In the genomic region with DNA sequence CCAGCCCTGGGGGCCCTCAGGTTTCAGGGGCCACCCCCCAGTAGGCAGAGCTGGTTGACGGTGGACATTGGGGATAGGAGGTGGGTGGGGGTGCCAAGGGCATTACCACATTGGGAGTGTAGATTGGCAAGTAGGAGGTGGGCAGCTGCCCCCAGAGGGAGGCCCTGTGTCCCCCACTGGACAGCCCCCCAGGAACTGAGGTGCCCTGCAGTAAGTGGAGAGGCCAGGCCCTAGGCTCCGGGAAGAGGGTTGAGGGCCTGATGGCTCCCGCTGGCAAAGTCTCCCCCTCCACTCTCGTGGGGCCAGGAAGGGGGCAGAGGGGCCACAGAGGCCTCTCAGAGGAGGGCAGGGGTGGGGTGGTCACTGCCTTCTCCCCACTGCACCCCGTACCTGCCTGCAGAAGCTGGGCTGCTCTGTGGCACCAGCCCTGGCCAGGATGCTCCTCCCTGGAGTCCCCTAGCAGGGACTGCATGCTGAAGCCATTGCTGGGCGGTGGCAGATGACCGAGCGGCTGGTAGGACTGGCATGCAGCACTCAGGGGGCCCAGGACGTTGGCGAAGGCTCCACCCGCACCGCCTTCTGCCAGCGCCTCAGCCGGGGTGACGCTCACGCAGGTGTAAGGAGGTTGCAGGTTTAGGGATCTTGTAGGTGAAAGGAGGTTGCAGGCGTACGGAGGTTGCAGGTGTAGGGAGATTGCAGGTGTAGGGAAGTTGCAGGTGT, we compare ENCODE assay signal across 18 cellular contexts.
DNase-seq lines count a peak whose midpoint lies in the region; ATAC-seq, FAIRE-seq and TF ChIP-seq lines count a peak whose summit lies in the region.
"Had no signal": no experiment of that assay in that cellular context is flagged by ENCODE, and none has a peak within 500 bp of the region (broad histone marks: within the 10 kb centered on the region; RNA-seq: fewer than 3 reads in every experiment).

No MANE protein-coding gene starts in this region.

- FAIRE-seq in GM12891 (lab: Jason Lieb, UNC) (no peak), kidney (lab: Jason Lieb, UNC) (no peak), small intestine (lab: Jason Lieb, UNC) (no peak)
- FAIRE-seq: D721Med, endothelial cell of umbilical vein had no signal

- TF ChIP-seq CTCF in Peyer's patch (IDR thresholded peaks at IDR 0.05) (no peak), kidney (IDR thresholded peaks at IDR 0.05; ENCODE audit: borderline replicate concordance, extremely low read depth, insufficient read depth) (no peak)

- peak overlapping the region in 2 of 4 donors; percentile 41 to 43 for H3K4me3 ChIP-seq in Peyer's patch
- H3K4me3 ChIP-seq in kidney (ENCODE audit: low read length in 2 of 2), result peak overlapping the region in 1 of 2 donors; percentile 35
- peak overlapping the region in 1 of 2 donors; percentile 42 for H3K4me3 ChIP-seq in small intestine (ENCODE audit: low read depth in 1 of 2, low read length in 2 of 2)
- H3K4me3 ChIP-seq: psoas muscle, thyroid gland had no signal

- H3K27me3 ChIP-seq in Peyer's patch, result no peaks in the 10 kb centered on the region
- no peaks in the 10 kb centered on the region for H3K27me3 ChIP-seq in small intestine (ENCODE audit: control insufficient read depth in 2 of 2, insufficient read depth in 2 of 2, low read length in 2 of 2)
- H3K27me3 ChIP-seq: thyroid gland had no signal

- H3K9me3 ChIP-seq in Peyer's patch, result no peaks in the 10 kb centered on the region
- no peaks in the 10 kb centered on the region for H3K9me3 ChIP-seq in kidney (ENCODE audit: control insufficient read depth in 1 of 2, low read length in 2 of 2)
- H3K9me3 ChIP-seq in small intestine (ENCODE audit: control insufficient read depth, low read depth), result no peaks in the 10 kb centered on the region
- H3K9me3 ChIP-seq: psoas muscle, thyroid gland had no signal

- H3K27ac ChIP-seq in Peyer's patch (peak overlapping the region in 3 of 4 donors; percentile 66 to 92 (median 73)), kidney (ENCODE audit: low read depth in 2 of 2, low read length in 2 of 2) (no peak overlapping the region), small intestine (ENCODE audit: low read depth in 1 of 2, low read length in 1 of 2) (peak overlapping the region in 1 of 2 donors; percentile 85)
- H3K27ac ChIP-seq: psoas muscle, thyroid gland had no signal

- H3K9ac ChIP-seq in kidney (ENCODE audit: low read length in 2 of 2), result no peak overlapping the region

- no peak for TF ChIP-seq POLR2A in GM12891 (IDR thresholded peaks at IDR 0.05; ENCODE audit: low read depth, low read length)
- no peak for TF ChIP-seq POLR2A in Peyer's patch (IDR thresholded peaks at IDR 0.05)

- DNase-seq in GM12891 (ENCODE audit: insufficient read length, low spot score) (no peak), Peyer's patch (no peak), kidney (peak; percentile 71), small intestine (peak; percentile 13), NOMO-1 (lab: John Stamatoyannopoulos, UW; ENCODE audit: unreplicated experiment in 2 of 2) (no peak), AG08395 (ENCODE audit: low spot score) (no peak)
- DNase-seq: activated CD4-positive, alpha-beta T cell treated with anti-CD3 and anti-CD28 coated beads, Interleukin-2, amount 50 U/mL, for 4 hours; NCI-H1092 treated with DMSO at 0.1 percent for 48 hours; NCI-H2081; NCI-H446 treated with DMSO at 0.1 percent for 48 hours; NK-92 treated with Interleukin-12 subunit alpha and Interleukin-12 subunit beta, amount 100 ng/mL, for 24 hours; psoas muscle; RPMI8226; SW 1271; thyroid gland had no signal

- H3K4me1 ChIP-seq in Peyer's patch (peaks cover 0 to 6% (median 0%) of the 10 kb centered on the region in 4 donors), kidney (ENCODE audit: control insufficient read depth in 1 of 2, insufficient read depth in 1 of 2, low read depth in 1 of 2, low read length in 2 of 2) (peaks cover 0 to 11% of the 10 kb centered on the region in 2 donors), small intestine (ENCODE audit: control insufficient read depth in 2 of 2, insufficient read depth in 1 of 2, low read depth in 1 of 2, low read length in 1 of 2) (no peaks in the 10 kb centered on the region)
- H3K4me1 ChIP-seq: psoas muscle, thyroid gland had no signal

- WGBS in small intestine, 3 donors, result 65 to 90% (median 72%) methylated on average over 18 of the region's 18 CpGs

- ATAC-seq in SK-N-SH treated with all-trans-retinoic acid at 6 μM for 48 hours, result no peak

- intact Hi-C loops in kidney (cut with DNase I), result no loop called here

- H3K36me3 ChIP-seq in Peyer's patch (peaks cover 0 to 76% (median 0%) of the 10 kb centered on the region in 3 donors), kidney (ENCODE audit: control insufficient read depth in 1 of 2, insufficient read depth in 2 of 2, low read length in 2 of 2) (peaks cover 14 to 38% of the 10 kb centered on the region in 2 donors), small intestine (ENCODE audit: control insufficient read depth in 2 of 2, insufficient read depth in 2 of 2, low read length in 2 of 2) (peaks cover 12% of the 10 kb centered on the region in 2 donors)

TF ChIP-seq in GM12891, 5 proteins besides CTCF, POLR2A, EP300 and RAD21:
- no peak for TF ChIP-seq SPI1 (IDR thresholded peaks at IDR 0.05; ENCODE audit: low read depth, low read length)
- TF ChIP-seq POU2F2 (IDR thresholded peaks at IDR 0.05; ENCODE audit: low read depth, low read length), result no peak
- TF ChIP-seq POLR2AphosphoS5 (IDR thresholded peaks at IDR 0.05; ENCODE audit: low read depth, low read length), result peak; percentile 26; the same call in 1 of the 2 replicates
- no peak for TF ChIP-seq TAF1 (IDR thresholded peaks at IDR 0.05; ENCODE audit: low read depth, low read length)
- TF ChIP-seq PAX5 (IDR thresholded peaks at IDR 0.05; ENCODE audit: insufficient read depth, low read length, severe bottlenecking), result no peak

TF ChIP-seq in SK-N-SH treated with all-trans-retinoic acid at 6 μM for 48 hours, 23 proteins besides CTCF, POLR2A, EP300 and RAD21:
- no peak for TF ChIP-seq OSR1 (CRISPR knock-in tag; IDR thresholded peaks at IDR 0.05)
- no peak for TF ChIP-seq ZC3H10 (CRISPR knock-in tag; IDR thresholded peaks at IDR 0.05)
- no peak for TF ChIP-seq ZFP3 (CRISPR knock-in tag; IDR thresholded peaks at IDR 0.05)
- TF ChIP-seq ZFP30 (CRISPR knock-in tag; IDR thresholded peaks at IDR 0.05), result no peak
- TF ChIP-seq, protein P1, sequence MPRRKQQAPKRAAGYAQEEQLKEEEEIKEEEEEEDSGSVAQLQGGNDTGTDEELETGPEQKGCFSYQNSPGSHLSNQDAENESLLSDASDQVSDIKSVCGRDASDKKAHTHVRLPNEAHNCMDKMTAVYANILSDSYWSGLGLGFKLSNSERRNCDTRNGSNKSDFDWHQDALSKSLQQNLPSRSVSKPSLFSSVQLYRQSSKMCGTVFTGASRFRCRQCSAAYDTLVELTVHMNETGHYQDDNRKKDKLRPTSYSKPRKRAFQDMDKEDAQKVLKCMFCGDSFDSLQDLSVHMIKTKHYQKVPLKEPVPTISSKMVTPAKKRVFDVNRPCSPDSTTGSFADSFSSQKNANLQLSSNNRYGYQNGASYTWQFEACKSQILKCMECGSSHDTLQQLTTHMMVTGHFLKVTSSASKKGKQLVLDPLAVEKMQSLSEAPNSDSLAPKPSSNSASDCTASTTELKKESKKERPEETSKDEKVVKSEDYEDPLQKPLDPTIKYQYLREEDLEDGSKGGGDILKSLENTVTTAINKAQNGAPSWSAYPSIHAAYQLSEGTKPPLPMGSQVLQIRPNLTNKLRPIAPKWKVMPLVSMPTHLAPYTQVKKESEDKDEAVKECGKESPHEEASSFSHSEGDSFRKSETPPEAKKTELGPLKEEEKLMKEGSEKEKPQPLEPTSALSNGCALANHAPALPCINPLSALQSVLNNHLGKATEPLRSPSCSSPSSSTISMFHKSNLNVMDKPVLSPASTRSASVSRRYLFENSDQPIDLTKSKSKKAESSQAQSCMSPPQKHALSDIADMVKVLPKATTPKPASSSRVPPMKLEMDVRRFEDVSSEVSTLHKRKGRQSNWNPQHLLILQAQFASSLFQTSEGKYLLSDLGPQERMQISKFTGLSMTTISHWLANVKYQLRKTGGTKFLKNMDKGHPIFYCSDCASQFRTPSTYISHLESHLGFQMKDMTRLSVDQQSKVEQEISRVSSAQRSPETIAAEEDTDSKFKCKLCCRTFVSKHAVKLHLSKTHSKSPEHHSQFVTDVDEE (CRISPR knock-in tag; IDR thresholded peaks at IDR 0.05), result no peak
- TF ChIP-seq PPARA (CRISPR knock-in tag; IDR thresholded peaks at IDR 0.05; ENCODE audit: borderline replicate concordance), result no peak
- TF ChIP-seq RARB (CRISPR knock-in tag; IDR thresholded peaks at IDR 0.05), result no peak
- TF ChIP-seq, protein P2, sequence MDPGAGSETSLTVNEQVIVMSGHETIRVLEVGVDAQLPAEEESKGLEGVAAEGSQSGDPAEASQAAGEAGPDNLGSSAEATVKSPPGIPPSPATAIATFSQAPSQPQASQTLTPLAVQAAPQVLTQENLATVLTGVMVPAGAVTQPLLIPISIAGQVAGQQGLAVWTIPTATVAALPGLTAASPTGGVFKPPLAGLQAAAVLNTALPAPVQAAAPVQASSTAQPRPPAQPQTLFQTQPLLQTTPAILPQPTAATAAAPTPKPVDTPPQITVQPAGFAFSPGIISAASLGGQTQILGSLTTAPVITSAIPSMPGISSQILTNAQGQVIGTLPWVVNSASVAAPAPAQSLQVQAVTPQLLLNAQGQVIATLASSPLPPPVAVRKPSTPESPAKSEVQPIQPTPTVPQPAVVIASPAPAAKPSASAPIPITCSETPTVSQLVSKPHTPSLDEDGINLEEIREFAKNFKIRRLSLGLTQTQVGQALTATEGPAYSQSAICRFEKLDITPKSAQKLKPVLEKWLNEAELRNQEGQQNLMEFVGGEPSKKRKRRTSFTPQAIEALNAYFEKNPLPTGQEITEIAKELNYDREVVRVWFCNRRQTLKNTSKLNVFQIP (CRISPR knock-in tag; IDR thresholded peaks at IDR 0.05; ENCODE audit: borderline replicate concordance, low read depth), result no peak
- TF ChIP-seq SNAI2 (CRISPR knock-in tag; IDR thresholded peaks at IDR 0.05), result no peak
- no peak for TF ChIP-seq ESRRG (CRISPR knock-in tag; IDR thresholded peaks at IDR 0.05)
- no peak for TF ChIP-seq CSDC2 (CRISPR knock-in tag; IDR thresholded peaks at IDR 0.05)

Comparison
In these comparisons a context has a peak if more than half of its experiments do, and no peak if none do; other contexts are left out.
1. DNase-seq: peak in kidney (single experiment) and small intestine (single experiment); none in GM12891 (single experiment), Peyer's patch (0 of 3), NOMO-1 (0 of 2) and AG08395 (single experiment).
2. H3K27ac ChIP-seq: peak in Peyer's patch (3 of 4); none in kidney (0 of 2).